Comparison of ENCODE assay signal across 1 cellular context in genomic region chr14:36766974-36767373, GRCh38.
TF ChIP-seq lines count a peak whose summit lies in the region.

No MANE protein-coding gene starts in this region.

TF ChIP-seq in IMR-90, 13 proteins besides CTCF, POLR2A, EP300 and RAD21 (continued from another document):
- TF ChIP-seq MXI1 (IDR thresholded peaks at IDR 0.05; ENCODE audit: borderline replicate concordance, low read depth, low read length) = no peak
- no peak for TF ChIP-seq NFE2L2 (IDR thresholded peaks at IDR 0.05; ENCODE audit: low read depth, low read length)
- no peak for TF ChIP-seq RCOR1 (IDR thresholded peaks at IDR 0.05; ENCODE audit: insufficient replicate concordance, low read length)
- no peak for TF ChIP-seq SMC3 (IDR thresholded peaks at IDR 0.05; ENCODE audit: low read depth, low read length)
